In genomic region chr6:32254761-32255211, GRCh38 we compare ENCODE assay signal across 10 cellular contexts. TPM values are rescaled to one million over a fixed set of nuclear protein-coding genes. Genes with fewer than 3 reads are reported as not detected.
DNase-seq lines count a peak whose midpoint lies in the region; ATAC-seq and TF ChIP-seq lines count a peak whose summit lies in the region.
"Had no signal": no experiment of that assay in that cellular context is flagged by ENCODE, and none has a peak within 500 bp of the region (broad histone marks: within the 10 kb centered on the region; RNA-seq: fewer than 3 reads in every experiment).

No MANE protein-coding gene starts in this region.

- H3K9me3 ChIP-seq in SK-N-SH, result 0 out of 2 replicates have a peak, but pooled peaks cover 8% of the 10 kb centered on the region
- H3K9me3 ChIP-seq in neuronal stem cell (replicated peaks in 1 of 2; ENCODE audit: control insufficient read depth in 2 of 2, insufficient read depth in 1 of 2, low read depth in 1 of 2, low read length in 2 of 2), result no peaks in the 10 kb centered on the region

- peaks cover 10% of the 10 kb centered on the region for H3F3A ChIP-seq in SK-N-SH (replicated peaks; ENCODE audit: insufficient read depth)

- H3K27me3 ChIP-seq in SK-N-SH (ENCODE audit: insufficient read depth), result no peaks in the 10 kb centered on the region; the same call in 1 of the 2 replicates
- no peaks in the 10 kb centered on the region for H3K27me3 ChIP-seq in neuronal stem cell (ENCODE audit: control insufficient read depth in 3 of 3, insufficient read depth in 3 of 3, low read depth in 1 of 3, low read length in 3 of 3)

- H3K4ac ChIP-seq in neuronal stem cell (ENCODE audit: low read length), result peak overlapping the region; percentile 76

- H3K4me2 ChIP-seq in SK-N-SH, result peak overlapping the region; percentile 85
- peak overlapping the region; percentile 56 for H3K4me2 ChIP-seq in neuronal stem cell (ENCODE audit: insufficient read depth, low read length, poor library complexity, severe bottlenecking)

- peak overlapping the region; percentile 87 for H3K18ac ChIP-seq in neuronal stem cell (ENCODE audit: low read length)

- H3K4me3 ChIP-seq in AG09309 (ENCODE audit: control insufficient read depth, low read depth, low read length) (peak overlapping the region; percentile 40), SK-N-SH (ENCODE audit: low read depth in 2 of 2, low read length in 1 of 2) (peak overlapping the region; percentile 23 to 53), foreskin fibroblast (ENCODE audit: low read depth in 1 of 2, low read length in 2 of 2) (peak overlapping the region; percentile 42 to 58), neuronal stem cell (ENCODE audit: low read length in 2 of 2) (peak overlapping the region in 1 of 2 donors; percentile 64)
- H3K4me3 ChIP-seq: SK-N-MC had no signal

- no peak for TF ChIP-seq RAD21 in SK-N-SH (IDR thresholded peaks at IDR 0.05; ENCODE audit: low read length)

- no peak overlapping the region for H2BK120ac ChIP-seq in neuronal stem cell (ENCODE audit: low read depth, low read length)

- no peak for TF ChIP-seq EP300 in SK-N-SH (IDR thresholded peaks at IDR 0.05; ENCODE audit: borderline replicate concordance in 1 of 2, low read depth in 1 of 2, low read length in 1 of 2)

- H2BK15ac ChIP-seq in neuronal stem cell (ENCODE audit: low read length), result no peak overlapping the region

- H2AFZ ChIP-seq in SK-N-SH (ENCODE audit: low read depth), result 0 out of 2 replicates have a peak overlapping the region, but pooled peaks have one; percentile 72
- H2AFZ ChIP-seq in neuronal stem cell (ENCODE audit: low read length), result peak overlapping the region; percentile 85

- H3K27ac ChIP-seq in SK-N-SH (ENCODE audit: low read depth in 2 of 2, low read length in 1 of 2) (no peak overlapping the region), neuronal stem cell (replicated peaks; ENCODE audit: low read length) (no peak overlapping the region)
- H3K27ac ChIP-seq: SK-N-MC had no signal

- H2BK12ac ChIP-seq in neuronal stem cell (ENCODE audit: low read length), result no peak overlapping the region

- no peak for DNase-seq in AG09309 (ENCODE audit: low read depth)
- no peak for DNase-seq in SK-N-SH
- DNase-seq in foreskin fibroblast, result no peak
- DNase-seq in neuronal stem cell (ENCODE audit: low spot score), result no peak
- DNase-seq in NAMALWA (ENCODE audit: low spot score), result no peak
- no peak for DNase-seq in activated naive CD4-positive, alpha-beta T cell treated with Interleukin-2 at 50 U/mL for 16 hours
- no peak for DNase-seq in cerebellar nuclear complex (lab: John Stamatoyannopoulos, UW)
- DNase-seq: DMS 273 treated with DMSO at 0.1 percent for 48 hours had no signal

- H3K9ac ChIP-seq in SK-N-SH (no peak overlapping the region), neuronal stem cell (ENCODE audit: low read depth, low read length, poor library complexity) (no peak overlapping the region)

- ATAC-seq in GM19397 (IDR thresholded peaks at IDR 0.05; ENCODE audit: unreplicated experiment), result no peak

- H3K36me3 ChIP-seq in SK-N-SH (replicated peaks in 1 of 2; ENCODE audit: control insufficient read depth in 1 of 2, insufficient read depth in 2 of 2, low read length in 1 of 2) (no peaks in the 10 kb centered on the region), neuronal stem cell (replicated peaks in 1 of 2; ENCODE audit: control insufficient read depth in 2 of 2, insufficient read depth in 2 of 2, low read length in 2 of 2) (no peaks in the 10 kb centered on the region)

- no peaks in the 10 kb centered on the region for H3K9me2 ChIP-seq in SK-N-SH

- H4K91ac ChIP-seq in neuronal stem cell (ENCODE audit: low read depth, low read length, poor library complexity), result peak overlapping the region; percentile 96

- peak overlapping the region; percentile 17 for H3K14ac ChIP-seq in neuronal stem cell (ENCODE audit: low read length)

- peak overlapping the region; percentile 43 for H4K8ac ChIP-seq in neuronal stem cell (ENCODE audit: low read depth, low read length)

- TF ChIP-seq CTCF in AG09309 (IDR thresholded peaks at IDR 0.05; ENCODE audit: control insufficient read depth, insufficient read depth, low read depth, low read length, missing control alignments) (no peak), SK-N-SH (IDR thresholded peaks at IDR 0.05) (no peak), foreskin fibroblast (IDR thresholded peaks at IDR 0.05; ENCODE audit: low read depth, low read length) (no peak)

- CTCF ChIA-PET in SK-N-SH (lab: Yijun Ruan, JAX), result interaction anchor here (0.6 to 1.4 kb wide), 3 partner anchors 9 to 95 kb away, joined by 3 read pairs; no protein-coding TSS in a partner anchor

- H3K4me1 ChIP-seq in SK-N-SH (ENCODE audit: control insufficient read depth in 1 of 2, insufficient read depth in 2 of 2, low read depth in 1 of 2, low read length in 1 of 2), result peaks cover 0 to 7% of the 10 kb centered on the region in 2 experiments; a peak in 2 of 4 replicates
- H3K4me1 ChIP-seq in neuronal stem cell (ENCODE audit: control insufficient read depth in 2 of 2, insufficient read depth in 1 of 2, low read depth in 1 of 2, low read length in 2 of 2), result peaks cover 3 to 8% of the 10 kb centered on the region in 2 donors

- no peaks in the 10 kb centered on the region for H4K20me1 ChIP-seq in SK-N-SH (ENCODE audit: insufficient read depth)

- H2BK5ac ChIP-seq in neuronal stem cell (ENCODE audit: low read length), result no peak overlapping the region

- POLR2A ChIA-PET in SK-N-SH (lab: Yijun Ruan, JAX), result no interaction called here

- 22% methylated on average over 12 of the region's 12 CpGs for WGBS in SK-N-SH (ENCODE audit: low lambda C conversion rate)
- WGBS in neuronal stem cell (ENCODE audit: extremely low coverage in 2 of 2, insufficient read length in 2 of 2, insufficient replicate concordance in 1 of 2), 2 donors, result no CpG with 5 or more reads among the region's 12 CpGs

- H3K79me1 ChIP-seq in neuronal stem cell (ENCODE audit: low read depth, low read length), result no peaks in the 10 kb centered on the region

- no peak overlapping the region for H2AK5ac ChIP-seq in neuronal stem cell (ENCODE audit: low read depth, low read length)

- peak overlapping the region; percentile 55 for H3K23ac ChIP-seq in neuronal stem cell (ENCODE audit: low read depth, low read length, poor library complexity)

- no peaks in the 10 kb centered on the region for H3K79me2 ChIP-seq in SK-N-SH (ENCODE audit: insufficient read depth)

TF ChIP-seq in SK-N-SH, 30 proteins besides CTCF, POLR2A, EP300 and RAD21:
- no peak for TF ChIP-seq FOXJ3 (CRISPR knock-in tag; IDR thresholded peaks at IDR 0.05)
- no peak for TF ChIP-seq RFX5 (IDR thresholded peaks at IDR 0.05; ENCODE audit: low read length)
- TF ChIP-seq CHD2 (IDR thresholded peaks at IDR 0.05; ENCODE audit: low read length, partially characterized antibody), result no peak
- TF ChIP-seq POLR2AphosphoS5 (IDR thresholded peaks at IDR 0.05; ENCODE audit: low read depth, low read length), result no peak
- no peak for TF ChIP-seq SIN3A (IDR thresholded peaks at IDR 0.05; ENCODE audit: borderline replicate concordance, low read depth, low read length)
- TF ChIP-seq JUND (IDR thresholded peaks at IDR 0.05), result no peak
- TF ChIP-seq PBX3 (IDR thresholded peaks at IDR 0.05), result no peak
- TF ChIP-seq ELF1 (IDR thresholded peaks at IDR 0.05), result no peak
- no peak for TF ChIP-seq USF1 (IDR thresholded peaks at IDR 0.05; ENCODE audit: borderline replicate concordance, low read depth)
- TF ChIP-seq MAX (IDR thresholded peaks at IDR 0.05; ENCODE audit: low read depth), result no peak
- no peak for TF ChIP-seq GABPA (IDR thresholded peaks at IDR 0.05; ENCODE audit: low read depth)
- no peak for TF ChIP-seq RCOR1 (IDR thresholded peaks at IDR 0.05; ENCODE audit: low read length)
TF ChIP-seq in SK-N-SH: peak in this region for 0.

RNA-seq across cellular contexts. Expression of gene NOTCH4, which starts 30.9 kb away (rescaled TPM):
- polyA plus RNA-seq in SK-N-SH (2012; rRNA removed), result 2.5 and 2.8 TPM in 2 replicates
- 1.8 and 2.1 TPM in 2 replicates for polyA plus RNA-seq in SK-N-SH (2012; cell fraction: cytosol; rRNA removed)
- 5.6 and 6.8 TPM in 2 replicates for polyA plus RNA-seq in SK-N-SH (2012; cell fraction: nucleus; rRNA removed)
- polyA plus RNA-seq in neuronal stem cell (2013, experiment 1 of 2), result 4.0 TPM
- 3.7 TPM for polyA plus RNA-seq in neuronal stem cell (2013, experiment 2 of 2)
